ENCODE assay signal across 21 cellular contexts in the genomic region with DNA sequence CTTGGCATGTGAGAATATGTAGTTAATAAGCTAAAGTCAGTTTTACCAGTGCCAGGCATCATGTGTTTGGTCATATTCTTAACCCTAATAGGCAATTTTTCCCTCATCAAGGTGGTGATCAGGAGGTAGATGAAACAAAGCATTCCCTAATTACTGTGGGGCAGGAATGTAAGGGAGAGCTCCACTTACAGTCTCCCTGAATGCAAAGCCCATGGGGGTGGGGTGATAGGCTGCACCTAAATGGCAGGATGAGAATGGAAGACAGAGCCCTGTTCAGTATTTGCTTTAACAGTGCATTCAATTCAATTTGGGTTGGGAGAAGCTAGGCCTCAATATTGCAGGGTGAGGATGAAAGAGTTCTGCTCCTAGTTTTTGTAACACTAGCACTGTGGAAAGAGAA.
"Had no signal": no experiment of that assay in that cellular context is flagged by ENCODE, and none has a peak within 500 bp of the region (broad histone marks: within the 10 kb centered on the region; RNA-seq: fewer than 3 reads in every experiment).

No MANE protein-coding gene starts in this region.

- H3K4me1 ChIP-seq: esophagus muscularis mucosa, gastroesophageal sphincter, right atrium auricular region, sigmoid colon, stomach, transverse colon had no signal

- H3K4me3 ChIP-seq: esophagus muscularis mucosa, gastroesophageal sphincter, ovary, right atrium auricular region, sigmoid colon, skin epidermis, stomach, thoracic aorta, transverse colon had no signal

- H3K4me3 Mint-ChIP-seq: effector memory CD8-positive, alpha-beta T cell; memory B cell; naive B cell had no signal

- ATAC-seq: effector memory CD8-positive, alpha-beta T cell; gastroesophageal sphincter; left lobe of liver had no signal

- H3K27me3 Mint-ChIP-seq: effector memory CD8-positive, alpha-beta T cell; memory B cell; naive B cell had no signal

- H3K36me3 ChIP-seq: ovary, right atrium auricular region, sigmoid colon, thoracic aorta had no signal

- H3K27ac Mint-ChIP-seq: effector memory CD8-positive, alpha-beta T cell; memory B cell; naive B cell had no signal

- DNase-seq: effector memory CD8-positive, alpha-beta T cell; foreskin fibroblast; glutamatergic neuron; islet precursor cell; midbrain; naive B cell; ovary; sigmoid colon; stimulated activated CD4-positive, alpha-beta T cell treated with anti-CD3 and anti-CD28 coated beads, Interleukin-12 subunit alpha, Interleukin-12 subunit beta, amount 100 ng/mL, for 4 hours; stimulated activated naive CD4-positive, alpha-beta T cell; stomach; substantia nigra; transverse colon had no signal

- H3K27me3 ChIP-seq: esophagus muscularis mucosa, gastroesophageal sphincter, ovary, right atrium auricular region, sigmoid colon, stomach, transverse colon had no signal

- H3K27ac ChIP-seq: epithelial cell of prostate, esophagus muscularis mucosa, gastroesophageal sphincter, ovary, right atrium auricular region, sigmoid colon, skin epidermis, stomach, thoracic aorta, transverse colon had no signal
